8 cellular contexts compared by ENCODE assay signal in genomic region chr13:44989071-44989889, GRCh38. TPM values are rescaled to one million over a fixed set of nuclear protein-coding genes. Genes with fewer than 3 reads are reported as not detected.
DNase-seq lines count a peak whose midpoint lies in the region; ATAC-seq, FAIRE-seq and TF ChIP-seq lines count a peak whose summit lies in the region.

Gene GPALPP1, plus strand, starts transcription at chr13:44989538. Its CDS starts 117 bp downstream, at chr13:44989655.
Gene NUFIP1, minus strand, starts transcription at chr13:44989471. Its CDS starts 35 bp downstream, at chr13:44989436.

- H3K9me3 ChIP-seq in right atrium auricular region: no peaks in the 10 kb centered on the region
- no peaks in the 10 kb centered on the region for H3K9me3 ChIP-seq in prostate gland

- H3K4me1 ChIP-seq in right atrium auricular region (peaks cover 0 to 32% of the 10 kb centered on the region in 2 donors), prostate gland (replicated peaks) (peaks cover 14% of the 10 kb centered on the region)

- TF ChIP-seq POLR2A in prostate gland (IDR thresholded peaks at IDR 0.05): no peak

- H3K27ac ChIP-seq in right atrium auricular region (peak within 1 kb of the TSS; percentile 82 to 87), prostate gland (peak within 1 kb of the TSS; percentile 75 to 80)

- TF ChIP-seq CTCF in GM13977 (IDR thresholded peaks at IDR 0.05; ENCODE audit: extremely low read depth, insufficient read depth, missing control alignments): no peak
- TF ChIP-seq CTCF in right atrium auricular region (IDR thresholded peaks at IDR 0.05): peak in 1 of 2 donors; percentile 35
- TF ChIP-seq CTCF in prostate gland (IDR thresholded peaks at IDR 0.05): peak in 2 of 4 experiments; percentile 6 to 10

- in situ Hi-C loops in GM13977 (cut with MboI; ENCODE audit: low pct_unique_long_range_greater_than_20kb, low sequenced_read_pairs, unreplicated experiment): no loop called here

- no peaks in the 10 kb centered on the region for H3K36me3 ChIP-seq in right atrium auricular region
- H3K36me3 ChIP-seq in prostate gland: no peaks in the 10 kb centered on the region

- intact Hi-C loops in prostate gland (cut with DNase I): no loop called here

- no peaks in the 10 kb centered on the region for H3K27me3 ChIP-seq in right atrium auricular region
- no peaks in the 10 kb centered on the region for H3K27me3 ChIP-seq in prostate gland (replicated peaks; ENCODE audit: insufficient read depth)

- WGBS in prostate gland: 0% methylated on average over 61 of the region's 66 CpGs

- peak within 1 kb of the TSS; percentile 92 to 95 for H3K4me3 ChIP-seq in right atrium auricular region
- H3K4me3 ChIP-seq in prostate gland: peak within 1 kb of the TSS; percentile 83 to 93

- FAIRE-seq in urothelium cell line (lab: Jason Lieb, UNC): no peak

- ATAC-seq in HG02852 (IDR thresholded peaks at IDR 0.05; ENCODE audit: unreplicated experiment): peak; percentile 98

- DNase-seq in GM13977 (ENCODE audit: low spot score) (peak; percentile 96), NCI-H146 treated with DMSO at 0.1 percent for 48 hours (lab: John Stamatoyannopoulos, UW; ENCODE audit: unreplicated experiment) (peak; percentile 82), T-helper 1 cell (peak; percentile 71 to 92 (median 83)), amygdala (lab: John Stamatoyannopoulos, UW) (peak; percentile 40 to 98 (median 90)), right atrium auricular region (ENCODE audit: low spot score) (peak; percentile 94), prostate gland (ENCODE audit: low spot score) (peak; percentile 94), urothelium cell line (ENCODE audit: low spot score) (peak; percentile 91)

RNA-seq across cellular contexts. Expression of gene GPALPP1, which starts in this region (rescaled TPM):
- 10 to 100 TPM in 1 of 2 donors, 1 to 10 TPM in 1; 9.0 to 14.6 TPM for total RNA-seq in right atrium auricular region
- total RNA-seq in prostate gland: 10 to 100 TPM; 24.6 to 29.7 TPM

RNA-seq across cellular contexts. Expression of gene NUFIP1, which starts in this region (rescaled TPM):
- total RNA-seq in right atrium auricular region: 1 to 10 TPM; 2.2 to 2.9 TPM
- total RNA-seq in prostate gland: 1 to 10 TPM; 3.5 to 6.5 TPM

Comparison
In these comparisons a context has a peak if more than half of its experiments do, and no peak if none do; other contexts are left out.
1. Peak in every context shown above with its lines: DNase-seq, ATAC-seq, H3K4me3 ChIP-seq and H3K27ac ChIP-seq.